ENCODE assay signal across 10 cellular contexts in genomic region chr1:180294711-180295110, GRCh38.
"Had no signal": no experiment of that assay in that cellular context is flagged by ENCODE, and none has a peak within 500 bp of the region (broad histone marks: within the 10 kb centered on the region; RNA-seq: fewer than 3 reads in every experiment).

No MANE protein-coding gene starts in this region.

- H3K4me3 Mint-ChIP-seq: GM23338, H9, HFFc6 had no signal

- H3K9me3 Mint-ChIP-seq: GM23338, HFFc6 had no signal

- FAIRE-seq: H1, H54 had no signal

- H3K4me1 Mint-ChIP-seq: GM23338 had no signal

- H2AFZ ChIP-seq: GM23338 had no signal

- H3K9ac ChIP-seq: KMS-11 had no signal

- H3K4me2 ChIP-seq: GM23338, KMS-11 had no signal

- H3K4me3 ChIP-seq: GM23338 had no signal

- DNase-seq: H9, HCEC 1CT, HFFc6, IMR-90, KBM-7 had no signal

- ATAC-seq: GM23338 had no signal

- H3K27ac ChIP-seq: HL-60, KMS-11 had no signal

- H3K27ac Mint-ChIP-seq: GM23338, H9, HFFc6 had no signal
